Comparison of ENCODE assay signal across 1 cellular context in the genomic region with DNA sequence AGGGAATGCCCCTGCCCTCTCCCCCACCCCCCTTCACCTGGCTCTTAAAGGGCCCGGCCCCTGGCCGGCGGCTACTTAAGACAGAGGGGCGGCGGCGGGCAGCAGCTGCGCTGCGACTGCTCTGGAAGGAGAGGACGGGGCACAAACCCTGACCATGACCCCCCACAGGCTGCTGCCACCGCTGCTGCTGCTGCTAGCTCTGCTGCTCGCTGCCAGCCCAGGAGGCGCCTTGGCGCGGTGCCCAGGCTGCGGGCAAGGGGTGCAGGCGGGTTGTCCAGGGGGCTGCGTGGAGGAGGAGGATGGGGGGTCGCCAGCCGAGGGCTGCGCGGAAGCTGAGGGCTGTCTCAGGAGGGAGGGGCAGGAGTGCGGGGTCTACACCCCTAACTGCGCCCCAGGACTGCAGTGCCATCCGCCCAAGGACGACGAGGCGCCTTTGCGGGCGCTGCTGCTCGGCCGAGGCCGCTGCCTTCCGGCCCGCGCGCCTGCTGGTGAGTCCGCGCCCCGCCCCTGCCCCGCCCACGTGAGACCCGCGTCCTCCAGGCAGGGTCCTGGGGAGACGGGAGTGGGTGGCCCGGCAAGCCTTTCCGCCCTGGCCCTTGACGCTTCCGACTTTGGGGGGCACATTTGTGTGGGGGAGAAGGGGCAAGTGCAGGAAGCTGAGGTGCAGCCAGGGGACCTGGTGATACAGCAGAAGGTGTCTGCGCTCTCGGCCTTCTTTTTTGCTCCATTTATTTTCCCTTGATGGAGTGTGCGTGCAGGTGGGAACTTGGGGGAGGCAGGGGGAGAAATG.
TF ChIP-seq lines count a peak whose summit lies in the region.

A gene with protein sequence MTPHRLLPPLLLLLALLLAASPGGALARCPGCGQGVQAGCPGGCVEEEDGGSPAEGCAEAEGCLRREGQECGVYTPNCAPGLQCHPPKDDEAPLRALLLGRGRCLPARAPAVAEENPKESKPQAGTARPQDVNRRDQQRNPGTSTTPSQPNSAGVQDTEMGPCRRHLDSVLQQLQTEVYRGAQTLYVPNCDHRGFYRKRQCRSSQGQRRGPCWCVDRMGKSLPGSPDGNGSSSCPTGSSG (plus strand): TSS at position 104 of the 790 bp plus-strand sequence. CDS start 51 bp downstream, at position 155.

TF ChIP-seq in HepG2, 621 proteins besides CTCF, POLR2A, EP300 and RAD21 (continued from another document and continues in another):
- TF ChIP-seq, protein P1, sequence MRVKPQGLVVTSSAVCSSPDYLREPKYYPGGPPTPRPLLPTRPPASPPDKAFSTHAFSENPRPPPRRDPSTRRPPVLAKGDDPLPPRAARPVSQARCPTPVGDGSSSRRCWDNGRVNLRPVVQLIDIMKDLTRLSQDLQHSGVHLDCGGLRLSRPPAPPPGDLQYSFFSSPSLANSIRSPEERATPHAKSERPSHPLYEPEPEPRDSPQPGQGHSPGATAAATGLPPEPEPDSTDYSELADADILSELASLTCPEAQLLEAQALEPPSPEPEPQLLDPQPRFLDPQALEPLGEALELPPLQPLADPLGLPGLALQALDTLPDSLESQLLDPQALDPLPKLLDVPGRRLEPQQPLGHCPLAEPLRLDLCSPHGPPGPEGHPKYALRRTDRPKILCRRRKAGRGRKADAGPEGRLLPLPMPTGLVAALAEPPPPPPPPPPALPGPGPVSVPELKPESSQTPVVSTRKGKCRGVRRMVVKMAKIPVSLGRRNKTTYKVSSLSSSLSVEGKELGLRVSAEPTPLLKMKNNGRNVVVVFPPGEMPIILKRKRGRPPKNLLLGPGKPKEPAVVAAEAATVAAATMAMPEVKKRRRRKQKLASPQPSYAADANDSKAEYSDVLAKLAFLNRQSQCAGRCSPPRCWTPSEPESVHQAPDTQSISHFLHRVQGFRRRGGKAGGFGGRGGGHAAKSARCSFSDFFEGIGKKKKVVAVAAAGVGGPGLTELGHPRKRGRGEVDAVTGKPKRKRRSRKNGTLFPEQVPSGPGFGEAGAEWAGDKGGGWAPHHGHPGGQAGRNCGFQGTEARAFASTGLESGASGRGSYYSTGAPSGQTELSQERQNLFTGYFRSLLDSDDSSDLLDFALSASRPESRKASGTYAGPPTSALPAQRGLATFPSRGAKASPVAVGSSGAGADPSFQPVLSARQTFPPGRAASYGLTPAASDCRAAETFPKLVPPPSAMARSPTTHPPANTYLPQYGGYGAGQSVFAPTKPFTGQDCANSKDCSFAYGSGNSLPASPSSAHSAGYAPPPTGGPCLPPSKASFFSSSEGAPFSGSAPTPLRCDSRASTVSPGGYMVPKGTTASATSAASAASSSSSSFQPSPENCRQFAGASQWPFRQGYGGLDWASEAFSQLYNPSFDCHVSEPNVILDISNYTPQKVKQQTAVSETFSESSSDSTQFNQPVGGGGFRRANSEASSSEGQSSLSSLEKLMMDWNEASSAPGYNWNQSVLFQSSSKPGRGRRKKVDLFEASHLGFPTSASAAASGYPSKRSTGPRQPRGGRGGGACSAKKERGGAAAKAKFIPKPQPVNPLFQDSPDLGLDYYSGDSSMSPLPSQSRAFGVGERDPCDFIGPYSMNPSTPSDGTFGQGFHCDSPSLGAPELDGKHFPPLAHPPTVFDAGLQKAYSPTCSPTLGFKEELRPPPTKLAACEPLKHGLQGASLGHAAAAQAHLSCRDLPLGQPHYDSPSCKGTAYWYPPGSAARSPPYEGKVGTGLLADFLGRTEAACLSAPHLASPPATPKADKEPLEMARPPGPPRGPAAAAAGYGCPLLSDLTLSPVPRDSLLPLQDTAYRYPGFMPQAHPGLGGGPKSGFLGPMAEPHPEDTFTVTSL (CRISPR knock-in tag; IDR thresholded peaks at IDR 0.05; ENCODE audit: borderline replicate concordance) = no peak
- TF ChIP-seq THYN1 (CRISPR knock-in tag; IDR thresholded peaks at IDR 0.05; ENCODE audit: borderline replicate concordance, low read depth) (no peak), NONO (IDR thresholded peaks at IDR 0.05) (no peak), NONO (CRISPR knock-in tag; conservative IDR thresholded peaks at IDR 0.05) (peak; percentile 42; the same call in 1 of the 2 replicates), ZNF460 (CRISPR knock-in tag; IDR thresholded peaks at IDR 0.05; ENCODE audit: borderline replicate concordance) (no peak), NCOR1 (IDR thresholded peaks at IDR 0.05; ENCODE audit: borderline replicate concordance, low read length) (no peak), ETV6 (CRISPR knock-in tag; conservative IDR thresholded peaks at IDR 0.05) (no peak), BORCS8-MEF2B (CRISPR knock-in tag; IDR thresholded peaks at IDR 0.05) (no peak), SPEN (CRISPR knock-in tag; IDR thresholded peaks at IDR 0.05; ENCODE audit: low read depth) (no peak; the same call in 1 of the 2 replicates), ZNF3 (CRISPR knock-in tag; IDR thresholded peaks at IDR 0.05) (no peak), CBX5 (CRISPR knock-in tag; IDR thresholded peaks at IDR 0.05; ENCODE audit: borderline replicate concordance) (no peak), SRY (CRISPR knock-in tag; IDR thresholded peaks at IDR 0.05) (no peak), ZNF878 (CRISPR knock-in tag; IDR thresholded peaks at IDR 0.05) (no peak), ZNF737 (CRISPR knock-in tag; IDR thresholded peaks at IDR 0.05; ENCODE audit: borderline replicate concordance) (no peak), SOX13 (IDR thresholded peaks at IDR 0.05) (no peak), SOX13 (CRISPR knock-in tag; conservative IDR thresholded peaks at IDR 0.05 in 1 of 2, IDR thresholded peaks at IDR 0.05 in 1 of 2) (no peak), HNRNPLL (IDR thresholded peaks at IDR 0.05; ENCODE audit: low read depth, low read length, poor library complexity, severe bottlenecking) (peak; percentile 39), RNF2 (conservative IDR thresholded peaks at IDR 0.05; ENCODE audit: low read depth) (no peak), MATR3 (CRISPR knock-in tag; IDR thresholded peaks at IDR 0.05) (no peak), NFRKB (IDR thresholded peaks at IDR 0.05) (no peak), YY1 (IDR thresholded peaks at IDR 0.05; ENCODE audit: insufficient read depth, insufficient replicate concordance, low read depth, low read length) (no peak), ZKSCAN8 (CRISPR knock-in tag; IDR thresholded peaks at IDR 0.05; ENCODE audit: borderline replicate concordance) (no peak), ZNF33A (CRISPR knock-in tag; IDR thresholded peaks at IDR 0.05; ENCODE audit: borderline replicate concordance) (no peak), ZNF343 (CRISPR knock-in tag; IDR thresholded peaks at IDR 0.05) (no peak), BRCA1 (CRISPR knock-in tag; IDR thresholded peaks at IDR 0.05) (no peak), ZBTB8A (CRISPR knock-in tag; IDR thresholded peaks at IDR 0.05; ENCODE audit: borderline replicate concordance, low read depth) (no peak), PAX8 (CRISPR knock-in tag; IDR thresholded peaks at IDR 0.05; ENCODE audit: borderline replicate concordance) (0 out of 2 replicates have a peak, but pooled peaks have one; percentile 80), ZNF263 (CRISPR knock-in tag; IDR thresholded peaks at IDR 0.05) (no peak; the same call in 1 of the 2 replicates), GTF3A (CRISPR knock-in tag; conservative IDR thresholded peaks at IDR 0.05) (no peak), ZFP36 (IDR thresholded peaks at IDR 0.05; ENCODE audit: borderline replicate concordance, low read depth, low read length, partially characterized antibody) (no peak), FOXM1 (CRISPR knock-in tag; IDR thresholded peaks at IDR 0.05) (no peak), ELF4 (CRISPR knock-in tag; IDR thresholded peaks at IDR 0.05; ENCODE audit: borderline replicate concordance) (no peak), SUZ12 (IDR thresholded peaks at IDR 0.05; ENCODE audit: low read depth, low read length) (no peak), ZNF749 (CRISPR knock-in tag; IDR thresholded peaks at IDR 0.05; ENCODE audit: borderline replicate concordance) (no peak)
- TF ChIP-seq, protein P2, sequence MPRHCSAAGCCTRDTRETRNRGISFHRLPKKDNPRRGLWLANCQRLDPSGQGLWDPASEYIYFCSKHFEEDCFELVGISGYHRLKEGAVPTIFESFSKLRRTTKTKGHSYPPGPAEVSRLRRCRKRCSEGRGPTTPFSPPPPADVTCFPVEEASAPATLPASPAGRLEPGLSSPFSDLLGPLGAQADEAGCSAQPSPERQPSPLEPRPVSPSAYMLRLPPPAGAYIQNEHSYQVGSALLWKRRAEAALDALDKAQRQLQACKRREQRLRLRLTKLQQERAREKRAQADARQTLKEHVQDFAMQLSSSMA (CRISPR knock-in tag; IDR thresholded peaks at IDR 0.05) = no peak; the same call in 1 of the 2 replicates
- TF ChIP-seq, protein P3, sequence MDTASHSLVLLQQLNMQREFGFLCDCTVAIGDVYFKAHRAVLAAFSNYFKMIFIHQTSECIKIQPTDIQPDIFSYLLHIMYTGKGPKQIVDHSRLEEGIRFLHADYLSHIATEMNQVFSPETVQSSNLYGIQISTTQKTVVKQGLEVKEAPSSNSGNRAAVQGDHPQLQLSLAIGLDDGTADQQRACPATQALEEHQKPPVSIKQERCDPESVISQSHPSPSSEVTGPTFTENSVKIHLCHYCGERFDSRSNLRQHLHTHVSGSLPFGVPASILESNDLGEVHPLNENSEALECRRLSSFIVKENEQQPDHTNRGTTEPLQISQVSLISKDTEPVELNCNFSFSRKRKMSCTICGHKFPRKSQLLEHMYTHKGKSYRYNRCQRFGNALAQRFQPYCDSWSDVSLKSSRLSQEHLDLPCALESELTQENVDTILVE (CRISPR knock-in tag; IDR thresholded peaks at IDR 0.05) = no peak
- TF ChIP-seq, protein P4, sequence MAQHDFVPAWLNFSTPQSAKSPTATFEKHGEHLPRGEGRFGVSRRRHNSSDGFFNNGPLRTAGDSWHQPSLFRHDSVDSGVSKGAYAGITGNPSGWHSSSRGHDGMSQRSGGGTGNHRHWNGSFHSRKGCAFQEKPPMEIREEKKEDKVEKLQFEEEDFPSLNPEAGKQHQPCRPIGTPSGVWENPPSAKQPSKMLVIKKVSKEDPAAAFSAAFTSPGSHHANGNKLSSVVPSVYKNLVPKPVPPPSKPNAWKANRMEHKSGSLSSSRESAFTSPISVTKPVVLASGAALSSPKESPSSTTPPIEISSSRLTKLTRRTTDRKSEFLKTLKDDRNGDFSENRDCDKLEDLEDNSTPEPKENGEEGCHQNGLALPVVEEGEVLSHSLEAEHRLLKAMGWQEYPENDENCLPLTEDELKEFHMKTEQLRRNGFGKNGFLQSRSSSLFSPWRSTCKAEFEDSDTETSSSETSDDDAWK (CRISPR knock-in tag; IDR thresholded peaks at IDR 0.05) = no peak
- TF ChIP-seq, protein P5, sequence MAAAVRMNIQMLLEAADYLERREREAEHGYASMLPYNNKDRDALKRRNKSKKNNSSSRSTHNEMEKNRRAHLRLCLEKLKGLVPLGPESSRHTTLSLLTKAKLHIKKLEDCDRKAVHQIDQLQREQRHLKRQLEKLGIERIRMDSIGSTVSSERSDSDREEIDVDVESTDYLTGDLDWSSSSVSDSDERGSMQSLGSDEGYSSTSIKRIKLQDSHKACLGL (CRISPR knock-in tag; IDR thresholded peaks at IDR 0.05) = no peak
- TF ChIP-seq, protein P6, sequence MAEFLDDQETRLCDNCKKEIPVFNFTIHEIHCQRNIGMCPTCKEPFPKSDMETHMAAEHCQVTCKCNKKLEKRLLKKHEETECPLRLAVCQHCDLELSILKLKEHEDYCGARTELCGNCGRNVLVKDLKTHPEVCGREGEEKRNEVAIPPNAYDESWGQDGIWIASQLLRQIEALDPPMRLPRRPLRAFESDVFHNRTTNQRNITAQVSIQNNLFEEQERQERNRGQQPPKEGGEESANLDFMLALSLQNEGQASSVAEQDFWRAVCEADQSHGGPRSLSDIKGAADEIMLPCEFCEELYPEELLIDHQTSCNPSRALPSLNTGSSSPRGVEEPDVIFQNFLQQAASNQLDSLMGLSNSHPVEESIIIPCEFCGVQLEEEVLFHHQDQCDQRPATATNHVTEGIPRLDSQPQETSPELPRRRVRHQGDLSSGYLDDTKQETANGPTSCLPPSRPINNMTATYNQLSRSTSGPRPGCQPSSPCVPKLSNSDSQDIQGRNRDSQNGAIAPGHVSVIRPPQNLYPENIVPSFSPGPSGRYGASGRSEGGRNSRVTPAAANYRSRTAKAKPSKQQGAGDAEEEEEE (CRISPR knock-in tag; IDR thresholded peaks at IDR 0.05; ENCODE audit: borderline replicate concordance) = no peak
- TF ChIP-seq, protein P7, sequence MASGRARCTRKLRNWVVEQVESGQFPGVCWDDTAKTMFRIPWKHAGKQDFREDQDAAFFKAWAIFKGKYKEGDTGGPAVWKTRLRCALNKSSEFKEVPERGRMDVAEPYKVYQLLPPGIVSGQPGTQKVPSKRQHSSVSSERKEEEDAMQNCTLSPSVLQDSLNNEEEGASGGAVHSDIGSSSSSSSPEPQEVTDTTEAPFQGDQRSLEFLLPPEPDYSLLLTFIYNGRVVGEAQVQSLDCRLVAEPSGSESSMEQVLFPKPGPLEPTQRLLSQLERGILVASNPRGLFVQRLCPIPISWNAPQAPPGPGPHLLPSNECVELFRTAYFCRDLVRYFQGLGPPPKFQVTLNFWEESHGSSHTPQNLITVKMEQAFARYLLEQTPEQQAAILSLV (CRISPR knock-in tag; IDR thresholded peaks at IDR 0.05; ENCODE audit: borderline replicate concordance) = 0 out of 2 replicates have a peak, but pooled peaks have one; percentile 42
- TF ChIP-seq, protein P8, sequence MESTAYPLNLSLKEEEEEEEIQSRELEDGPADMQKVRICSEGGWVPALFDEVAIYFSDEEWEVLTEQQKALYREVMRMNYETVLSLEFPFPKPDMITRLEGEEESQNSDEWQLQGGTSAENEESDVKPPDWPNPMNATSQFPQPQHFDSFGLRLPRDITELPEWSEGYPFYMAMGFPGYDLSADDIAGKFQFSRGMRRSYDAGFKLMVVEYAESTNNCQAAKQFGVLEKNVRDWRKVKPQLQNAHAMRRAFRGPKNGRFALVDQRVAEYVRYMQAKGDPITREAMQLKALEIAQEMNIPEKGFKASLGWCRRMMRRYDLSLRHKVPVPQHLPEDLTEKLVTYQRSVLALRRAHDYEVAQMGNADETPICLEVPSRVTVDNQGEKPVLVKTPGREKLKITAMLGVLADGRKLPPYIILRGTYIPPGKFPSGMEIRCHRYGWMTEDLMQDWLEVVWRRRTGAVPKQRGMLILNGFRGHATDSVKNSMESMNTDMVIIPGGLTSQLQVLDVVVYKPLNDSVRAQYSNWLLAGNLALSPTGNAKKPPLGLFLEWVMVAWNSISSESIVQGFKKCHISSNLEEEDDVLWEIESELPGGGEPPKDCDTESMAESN (CRISPR knock-in tag; conservative IDR thresholded peaks at IDR 0.05) = no peak
